In the genomic region with DNA sequence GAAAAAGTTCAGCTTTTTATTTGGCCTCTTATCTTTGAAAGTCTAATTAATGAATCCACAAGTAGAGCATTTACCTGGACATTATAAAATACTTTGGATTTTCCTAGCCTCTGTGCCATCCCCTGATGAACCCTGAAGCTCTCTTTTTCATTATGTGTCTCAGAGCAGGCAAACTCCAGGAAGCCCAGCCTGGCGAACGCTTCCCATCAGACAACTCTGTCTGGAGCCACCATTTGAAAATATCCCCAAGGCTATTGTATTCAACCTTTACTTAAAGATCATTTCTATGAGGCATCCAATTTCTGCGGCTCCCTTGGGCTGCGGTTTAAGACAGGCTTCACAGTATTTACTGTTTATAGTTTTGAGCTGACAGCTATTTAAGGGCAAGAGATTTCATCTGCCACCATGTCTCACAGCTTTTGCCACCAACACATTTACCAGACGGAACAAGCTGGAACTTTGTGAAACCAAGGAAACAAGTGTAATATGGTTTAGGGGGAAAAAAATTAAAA, we compare ENCODE assay signal across 12 cellular contexts.
DNase-seq lines count a peak whose midpoint lies in the region; ATAC-seq and TF ChIP-seq lines count a peak whose summit lies in the region.
"Had no signal": no experiment of that assay in that cellular context is flagged by ENCODE, and none has a peak within 500 bp of the region (broad histone marks: within the 10 kb centered on the region; RNA-seq: fewer than 3 reads in every experiment).

No MANE protein-coding gene starts in this region.

- peak overlapping the region; percentile 85 for H3K27ac Mint-ChIP-seq in osteocyte (ENCODE audit: unreplicated experiment)
- H3K27ac Mint-ChIP-seq in activated CD4-positive, alpha-beta memory T cell treated with anti-CD3 and anti-CD28 coated beads, Interleukin-2, amount 10 ng/mL, durations not matched to agents 7 days and 5 days, result no peak overlapping the region

- DNase-seq in Ammon's horn (ENCODE audit: low spot score), result peak; percentile 25
- peak; percentile 45 for DNase-seq in SK-MEL-5 (ENCODE audit: low read depth, low spot score)
- DNase-seq in fibroblast of peridontal ligament (ENCODE audit: extremely low read depth), result peak; percentile 20
- DNase-seq in osteocyte (ENCODE audit: extremely low spot score, unreplicated experiment), result no peak
- DNase-seq in pons (ENCODE audit: low spot score), result no peak
- DNase-seq in NCI-H1436 treated with DMSO at 0.1 percent for 48 hours (lab: John Stamatoyannopoulos, UW), result no peak
- DNase-seq in activated CD4-positive, alpha-beta memory T cell treated with anti-CD3 and anti-CD28 coated beads, Interleukin-2, amount 10 ng/mL, durations not matched to agents 7 days and 5 days, result no peak
- DNase-seq: activated T-cell treated with anti-CD3 and anti-CD28 coated beads, Interleukin-2, amount 50 U/mL, for 4 hours; AML-193; MV-4-11; NCI-H774 had no signal

- H3K27me3 Mint-ChIP-seq in osteocyte (ENCODE audit: unreplicated experiment), result peaks cover 17% of the 10 kb centered on the region
- H3K27me3 Mint-ChIP-seq in activated CD4-positive, alpha-beta memory T cell treated with anti-CD3 and anti-CD28 coated beads, Interleukin-2, amount 10 ng/mL, durations not matched to agents 7 days and 5 days, result no peaks in the 10 kb centered on the region

- peaks cover 41% of the 10 kb centered on the region for H3K4me1 Mint-ChIP-seq in osteocyte (ENCODE audit: unreplicated experiment)
- H3K4me1 Mint-ChIP-seq in activated CD4-positive, alpha-beta memory T cell treated with anti-CD3 and anti-CD28 coated beads, Interleukin-2, amount 10 ng/mL, durations not matched to agents 7 days and 5 days, result no peaks in the 10 kb centered on the region

- in situ Hi-C loops in SK-MEL-5 (cut with HindIII; ENCODE audit: low pct_unique_long_range_greater_than_20kb, low sequenced_read_pairs), result no loop called here

- no peak for ATAC-seq in HG03354 (IDR thresholded peaks at IDR 0.05; ENCODE audit: poor library complexity, severe bottlenecking, unreplicated experiment)

- TF ChIP-seq CTCF in osteocyte (IDR thresholded peaks at IDR 0.05), result no peak

- POLR2A ChIA-PET in activated CD4-positive, alpha-beta memory T cell treated with anti-CD3 and anti-CD28 coated beads, Interleukin-2, amount 10 ng/mL, durations not matched to agents 7 days and 5 days (lab: Charles Lee), result no interaction called here

- CTCF ChIA-PET in activated CD4-positive, alpha-beta memory T cell treated with anti-CD3 and anti-CD28 coated beads, Interleukin-2, amount 10 ng/mL, durations not matched to agents 7 days and 5 days (lab: Charles Lee), result no interaction called here

- no peaks in the 10 kb centered on the region for H3K36me3 Mint-ChIP-seq in osteocyte (ENCODE audit: unreplicated experiment)
- H3K36me3 Mint-ChIP-seq in activated CD4-positive, alpha-beta memory T cell treated with anti-CD3 and anti-CD28 coated beads, Interleukin-2, amount 10 ng/mL, durations not matched to agents 7 days and 5 days (ENCODE audit: low read depth), result no peaks in the 10 kb centered on the region

- H3K4me3 Mint-ChIP-seq in osteocyte (ENCODE audit: unreplicated experiment), result peak overlapping the region; percentile 77
- H3K4me3 Mint-ChIP-seq in activated CD4-positive, alpha-beta memory T cell treated with anti-CD3 and anti-CD28 coated beads, Interleukin-2, amount 10 ng/mL, durations not matched to agents 7 days and 5 days, result no peak overlapping the region
- H3K4me3 Mint-ChIP-seq: activated T-cell treated with anti-CD3 and anti-CD28 coated beads, Interleukin-2, amount 50 U/mL, for 4 hours had no signal

- peaks cover 7% of the 10 kb centered on the region for H3K9me3 Mint-ChIP-seq in osteocyte (ENCODE audit: unreplicated experiment)
- H3K9me3 Mint-ChIP-seq in activated CD4-positive, alpha-beta memory T cell treated with anti-CD3 and anti-CD28 coated beads, Interleukin-2, amount 10 ng/mL, durations not matched to agents 7 days and 5 days, result peaks cover 1% of the 10 kb centered on the region
- H3K9me3 Mint-ChIP-seq: activated T-cell treated with anti-CD3 and anti-CD28 coated beads, Interleukin-2, amount 50 U/mL, for 4 hours had no signal

Comparison
In these comparisons a context has a peak if more than half of its experiments do, and no peak if none do; other contexts are left out.
1. DNase-seq: peak in Ammon's horn (single experiment), SK-MEL-5 (single experiment) and fibroblast of peridontal ligament (single experiment); none in osteocyte (single experiment), pons (single experiment), NCI-H1436 treated with DMSO at 0.1 percent for 48 hours (single experiment) and activated CD4-positive, alpha-beta memory T cell treated with anti-CD3 and anti-CD28 coated beads, Interleukin-2, amount 10 ng/mL, durations not matched to agents 7 days and 5 days (single experiment).